28 cellular contexts compared by ENCODE assay signal in genomic region chr2:71451695-71452094, GRCh38. TPM values are rescaled to one million over a fixed set of nuclear protein-coding genes. Genes with fewer than 3 reads are reported as not detected.
DNase-seq lines count a peak whose midpoint lies in the region; ATAC-seq and TF ChIP-seq lines count a peak whose summit lies in the region.
"Had no signal": no experiment of that assay in that cellular context is flagged by ENCODE, and none has a peak within 500 bp of the region (broad histone marks: within the 10 kb centered on the region; RNA-seq: fewer than 3 reads in every experiment).

No MANE protein-coding gene starts in this region.

- CTCF ChIA-PET in HEK293 (lab: Yijun Ruan, JAX): interaction anchor here (0.6 to 1.5 kb wide), 4 partner anchors 8 to 1644 kb away, joined by 3 to 6 read pairs (median 4); no protein-coding TSS in a partner anchor
- CTCF ChIA-PET in activated CD4-positive, alpha-beta memory T cell treated with anti-CD3 and anti-CD28 coated beads for 36 hours (lab: Charles Lee): interaction anchor here (0.6 to 3.7 kb wide), 4 partner anchors 8 to 59 kb away, joined by 3 to 25 read pairs (median 3); no protein-coding TSS in a partner anchor

- no peak overlapping the region for H2AFZ ChIP-seq in neuronal stem cell (ENCODE audit: low read length)

- no peaks in the 10 kb centered on the region for H3K79me1 ChIP-seq in neuronal stem cell (ENCODE audit: low read depth, low read length)

- POLR2A ChIA-PET in HEK293 (lab: Yijun Ruan, JAX): no interaction called here
- POLR2A ChIA-PET in activated CD4-positive, alpha-beta memory T cell treated with anti-CD3 and anti-CD28 coated beads for 36 hours (lab: Charles Lee): interaction anchor here (0.6 kb wide), 1 partner anchor 242 kb away, joined by 5 read pairs; no protein-coding TSS in a partner anchor

- WGBS in neuronal stem cell (ENCODE audit: extremely low coverage in 2 of 2, insufficient read length in 2 of 2, insufficient replicate concordance in 1 of 2), 2 donors: no CpG with 5 or more reads among the region's 4 CpGs

- no peak overlapping the region for H3K4ac ChIP-seq in neuronal stem cell (ENCODE audit: low read length)

- peaks cover 18% of the 10 kb centered on the region for H3K27me3 Mint-ChIP-seq in glutamatergic neuron (ENCODE audit: unreplicated experiment)
- H3K27me3 Mint-ChIP-seq in activated CD4-positive, alpha-beta memory T cell treated with anti-CD3 and anti-CD28 coated beads for 36 hours: peaks cover 30% of the 10 kb centered on the region

- H3K4me3 ChIP-seq in BLaER1 treated with 17β-estradiol and CSF1 and Interleukin-3, amounts not matched to agents 10 nM and 100 nM: peak overlapping the region in 4 of 10 experiments; percentile 10 to 83 (median 76); a peak in 3 of 20 replicates
- no peak overlapping the region for H3K4me3 ChIP-seq in HEK293 (ENCODE audit: low read depth, low read length)
- H3K4me3 ChIP-seq in neutrophil (ENCODE audit: low read depth in 1 of 2, low read length in 1 of 2): peak overlapping the region; percentile 88 to 97
- H3K4me3 ChIP-seq in neuronal stem cell (ENCODE audit: low read length in 2 of 2): no peak overlapping the region
- H3K4me3 ChIP-seq: body of pancreas had no signal

- no peak overlapping the region for H2AK5ac ChIP-seq in neuronal stem cell (ENCODE audit: low read depth, low read length)

- no peak overlapping the region for H3K4me3 Mint-ChIP-seq in glutamatergic neuron (ENCODE audit: unreplicated experiment)
- H3K4me3 Mint-ChIP-seq in activated CD4-positive, alpha-beta memory T cell treated with anti-CD3 and anti-CD28 coated beads for 36 hours: no peak overlapping the region
- H3K4me3 Mint-ChIP-seq: activated T-cell treated with anti-CD3 and anti-CD28 coated beads, Interleukin-2, amount 50 U/mL, for 4 hours; HFFc6; stimulated activated effector memory CD8-positive, alpha-beta T cell treated with anti-CD3 and anti-CD28 coated beads, Interleukin-12 subunit alpha, Interleukin-12 subunit beta, amount 100 ng/mL, for 72 hours had no signal

- no peak overlapping the region for H2BK12ac ChIP-seq in neuronal stem cell (ENCODE audit: low read length)

- H3K4me1 ChIP-seq in BLaER1 treated with 17β-estradiol and CSF1 and Interleukin-3, amounts not matched to agents 10 nM and 100 nM: peaks cover 73 to 90% (median 84%) of the 10 kb centered on the region in 10 experiments
- H3K4me1 ChIP-seq in HEK293 (ENCODE audit: control insufficient read depth, insufficient read depth, low read length) (0 out of 2 replicates have a peak, but pooled peaks cover 4% of the 10 kb centered on the region), neutrophil (ENCODE audit: control insufficient read depth in 1 of 2, insufficient read depth in 1 of 2, low read depth in 1 of 2, low read length in 1 of 2) (peaks cover 84 to 89% of the 10 kb centered on the region in 2 experiments), neuronal stem cell (ENCODE audit: control insufficient read depth in 2 of 2, insufficient read depth in 1 of 2, low read depth in 1 of 2, low read length in 2 of 2) (peaks cover 18 to 20% of the 10 kb centered on the region in 2 donors)
- H3K4me1 ChIP-seq: BE2C had no signal

- no peak overlapping the region for H4K91ac ChIP-seq in neuronal stem cell (ENCODE audit: low read depth, low read length, poor library complexity)

- no peak overlapping the region for H2BK5ac ChIP-seq in neuronal stem cell (ENCODE audit: low read length)

- H2BK120ac ChIP-seq in neuronal stem cell (ENCODE audit: low read depth, low read length): no peak overlapping the region

- no peaks in the 10 kb centered on the region for H3K36me3 ChIP-seq in BLaER1 treated with 17β-estradiol and CSF1 and Interleukin-3, amounts not matched to agents 10 nM and 100 nM
- H3K36me3 ChIP-seq in HEK293 (ENCODE audit: control insufficient read depth in 2 of 2, insufficient read depth in 1 of 2, low read length in 2 of 2) (no peaks in the 10 kb centered on the region), neutrophil (peaks cover 20% of the 10 kb centered on the region), neuronal stem cell (replicated peaks in 1 of 2; ENCODE audit: control insufficient read depth in 2 of 2, insufficient read depth in 2 of 2, low read length in 2 of 2) (no peaks in the 10 kb centered on the region)
- H3K36me3 ChIP-seq: BE2C had no signal

- H3K27ac ChIP-seq in BLaER1 treated with 17β-estradiol and CSF1 and Interleukin-3, amounts not matched to agents 10 nM and 100 nM: peak overlapping the region in 10 of 11 experiments; percentile 22 to 93 (median 81); a peak in 20 of 22 replicates
- H3K27ac ChIP-seq in HEK293 (ENCODE audit: extremely low read depth, low read depth, low read length): no peak overlapping the region
- H3K27ac ChIP-seq in neutrophil: peak overlapping the region; percentile 88
- H3K27ac ChIP-seq in neuronal stem cell (replicated peaks; ENCODE audit: low read length): no peak overlapping the region
- H3K27ac ChIP-seq: body of pancreas had no signal

- no peak overlapping the region for H3K14ac ChIP-seq in neuronal stem cell (ENCODE audit: low read length)

- peak overlapping the region; percentile 86 to 99 (median 97) for H3K4me2 ChIP-seq in BLaER1 treated with 17β-estradiol and CSF1 and Interleukin-3, amounts not matched to agents 10 nM and 100 nM
- H3K4me2 ChIP-seq in neuronal stem cell (ENCODE audit: insufficient read depth, low read length, poor library complexity, severe bottlenecking): no peak overlapping the region
- H3K4me2 ChIP-seq: SK-N-SH had no signal

- peaks cover 0 to 6% (median 0%) of the 10 kb centered on the region in 11 experiments; a peak in 2 of 22 replicates for H4K20me1 ChIP-seq in BLaER1 treated with 17β-estradiol and CSF1 and Interleukin-3, amounts not matched to agents 10 nM and 100 nM

- no peak overlapping the region for H3K23ac ChIP-seq in neuronal stem cell (ENCODE audit: low read depth, low read length, poor library complexity)

- H3K27me3 ChIP-seq in BLaER1 treated with 17β-estradiol and CSF1 and Interleukin-3, amounts not matched to agents 10 nM and 100 nM: peaks cover 0 to 19% (median 17%) of the 10 kb centered on the region in 11 experiments; a peak in 14 of 22 replicates
- H3K27me3 ChIP-seq in neutrophil (no peaks in the 10 kb centered on the region), neuronal stem cell (ENCODE audit: control insufficient read depth in 3 of 3, insufficient read depth in 3 of 3, low read depth in 1 of 3, low read length in 3 of 3) (peaks cover 0 to 44% (median 16%) of the 10 kb centered on the region in 3 experiments)
- H3K27me3 ChIP-seq: BE2C, body of pancreas had no signal

- no peaks in the 10 kb centered on the region for H3K36me3 Mint-ChIP-seq in glutamatergic neuron (ENCODE audit: unreplicated experiment)
- no peaks in the 10 kb centered on the region for H3K36me3 Mint-ChIP-seq in activated CD4-positive, alpha-beta memory T cell treated with anti-CD3 and anti-CD28 coated beads for 36 hours
- H3K36me3 Mint-ChIP-seq: stimulated activated effector memory CD8-positive, alpha-beta T cell treated with anti-CD3 and anti-CD28 coated beads, Interleukin-12 subunit alpha, Interleukin-12 subunit beta, amount 100 ng/mL, for 72 hours had no signal

- H3K18ac ChIP-seq in neuronal stem cell (ENCODE audit: low read length): no peak overlapping the region

- H3K9me3 ChIP-seq in BLaER1 treated with 17β-estradiol and CSF1 and Interleukin-3, amounts not matched to agents 10 nM and 100 nM (replicated peaks in 1 of 11): no peaks in the 10 kb centered on the region
- H3K9me3 ChIP-seq in HEK293 (ENCODE audit: control insufficient read depth, insufficient read depth, low read depth, low read length): no peaks in the 10 kb centered on the region
- H3K9me3 ChIP-seq in neutrophil: no peaks in the 10 kb centered on the region
- no peaks in the 10 kb centered on the region for H3K9me3 ChIP-seq in neuronal stem cell (replicated peaks in 1 of 2; ENCODE audit: control insufficient read depth in 2 of 2, insufficient read depth in 1 of 2, low read depth in 1 of 2, low read length in 2 of 2)
- H3K9me3 ChIP-seq: BE2C, body of pancreas, SK-N-SH had no signal

- TF ChIP-seq CTCF in HEK293 (tag by site-specific recombination; IDR thresholded peaks at IDR 0.05): no peak
- TF ChIP-seq CTCF in glutamatergic neuron (IDR thresholded peaks at IDR 0.05; ENCODE audit: partially characterized antibody, unreplicated experiment): no peak
- no peak for TF ChIP-seq CTCF in neutrophil (IDR thresholded peaks at IDR 0.05)

- intact Hi-C loops in activated CD4-positive, alpha-beta memory T cell treated with anti-CD3 and anti-CD28 coated beads for 36 hours (cut with micrococcal nuclease): no loop called here

- no peak for ATAC-seq in GM19324 (IDR thresholded peaks at IDR 0.05; ENCODE audit: low FRiP score, unreplicated experiment)
- ATAC-seq: activated T-cell treated with anti-CD3 and anti-CD28 coated beads, Interleukin-2, amount 50 U/mL, for 4 hours; body of pancreas; stimulated activated effector memory CD8-positive, alpha-beta T cell treated with anti-CD3 and anti-CD28 coated beads, Interleukin-12 subunit alpha, Interleukin-12 subunit beta, amount 100 ng/mL, for 72 hours had no signal

- DNase-seq in glutamatergic neuron: no peak
- no peak for DNase-seq in activated CD4-positive, alpha-beta memory T cell treated with anti-CD3 and anti-CD28 coated beads for 36 hours
- DNase-seq in neuronal stem cell (ENCODE audit: low spot score): no peak
- DNase-seq in hypothalamus (lab: John Stamatoyannopoulos, UW): no peak
- DNase-seq: activated CD4-positive, alpha-beta T cell treated with anti-CD3 and anti-CD28 coated beads for 48 hours; activated gamma-delta T cell treated with Interleukin-2 at 50 U/mL for 16 hours; activated T-cell treated with anti-CD3 and anti-CD28 coated beads, Interleukin-2, amount 50 U/mL, for 4 hours; BE2C; body of pancreas; cerebellar nuclear complex; GDM1; head of caudate nucleus; HFFc6; Karpas-422; naive B cell; NCI-H1694; NCI-H510A; retina; SK-N-SH; stimulated activated CD4-positive, alpha-beta T cell treated with anti-CD3 and anti-CD28 coated beads, Interleukin-12 subunit alpha, Interleukin-12 subunit beta, amount 100 ng/mL, for 4 hours; stimulated activated CD4-positive, alpha-beta T cell treated with anti-CD3 and anti-CD28 coated beads, Interleukin-4, amount 100 ng/mL, for 24 hours; T-helper 2 cell had no signal

- H3K9me3 Mint-ChIP-seq in glutamatergic neuron (ENCODE audit: unreplicated experiment): peaks cover 14% of the 10 kb centered on the region
- H3K9me3 Mint-ChIP-seq in activated CD4-positive, alpha-beta memory T cell treated with anti-CD3 and anti-CD28 coated beads for 36 hours: no peaks in the 10 kb centered on the region
- H3K9me3 Mint-ChIP-seq: activated T-cell treated with anti-CD3 and anti-CD28 coated beads, Interleukin-2, amount 50 U/mL, for 4 hours; HFFc6; naive B cell; stimulated activated effector memory CD8-positive, alpha-beta T cell treated with anti-CD3 and anti-CD28 coated beads, Interleukin-12 subunit alpha, Interleukin-12 subunit beta, amount 100 ng/mL, for 72 hours had no signal

- peak overlapping the region; percentile 5 for H3K27ac Mint-ChIP-seq in glutamatergic neuron (ENCODE audit: unreplicated experiment)
- no peak overlapping the region for H3K27ac Mint-ChIP-seq in activated CD4-positive, alpha-beta memory T cell treated with anti-CD3 and anti-CD28 coated beads for 36 hours
- H3K27ac Mint-ChIP-seq: HFFc6; stimulated activated effector memory CD8-positive, alpha-beta T cell treated with anti-CD3 and anti-CD28 coated beads, Interleukin-12 subunit alpha, Interleukin-12 subunit beta, amount 100 ng/mL, for 72 hours had no signal

- H3K9ac ChIP-seq in BLaER1 treated with 17β-estradiol and CSF1 and Interleukin-3, amounts not matched to agents 10 nM and 100 nM: peak overlapping the region in 9 of 11 experiments; percentile 29 to 92 (median 51); a peak in 10 of 22 replicates
- no peak overlapping the region for H3K9ac ChIP-seq in neuronal stem cell (ENCODE audit: low read depth, low read length, poor library complexity)
- H3K9ac ChIP-seq: SK-N-SH had no signal

- H4K8ac ChIP-seq in neuronal stem cell (ENCODE audit: low read depth, low read length): no peak overlapping the region

- H2BK15ac ChIP-seq in neuronal stem cell (ENCODE audit: low read length): no peak overlapping the region

- H3K4me1 Mint-ChIP-seq in glutamatergic neuron (ENCODE audit: low read depth, unreplicated experiment): peaks cover 39% of the 10 kb centered on the region
- peaks cover 10% of the 10 kb centered on the region for H3K4me1 Mint-ChIP-seq in activated CD4-positive, alpha-beta memory T cell treated with anti-CD3 and anti-CD28 coated beads for 36 hours (ENCODE audit: low read depth)

RNA-seq across cellular contexts. Expression of gene DYSF, which starts 1.7 kb away (rescaled TPM):
- 11.1 TPM for total RNA-seq in glutamatergic neuron (ENCODE audit: unreplicated experiment)
- total RNA-seq in activated CD4-positive, alpha-beta memory T cell treated with anti-CD3 and anti-CD28 coated beads for 36 hours: not detected
- 0.43 TPM for polyA plus RNA-seq in neuronal stem cell (2013, experiment 1 of 2)
- 0.35 TPM for polyA plus RNA-seq in neuronal stem cell (2013, experiment 2 of 2)
- total RNA-seq: OCI-LY7 had no signal

Comparison
In these comparisons a context has a peak if more than half of its experiments do, and no peak if none do; other contexts are left out.
1. H3K27ac ChIP-seq: peak in BLaER1 treated with 17β-estradiol and CSF1 and Interleukin-3, amounts not matched to agents 10 nM and 100 nM (10 of 11) and neutrophil (single experiment); none in HEK293 (single experiment) and neuronal stem cell (single experiment).
2. H3K4me3 ChIP-seq: peak in neutrophil (2 of 2); none in HEK293 (single experiment) and neuronal stem cell (0 of 2).
3. RNA of gene DYSF, which starts 1.7 kb away (total RNA-seq): 11.1 TPM in glutamatergic neuron (single experiment); not detected in activated CD4-positive, alpha-beta memory T cell treated with anti-CD3 and anti-CD28 coated beads for 36 hours; every median in the first group is over 10 times any median in the second.